ENCODE assay signal across 21 cellular contexts in genomic region chr11:44551456-44552139, GRCh38. TPM values are rescaled to one million over a fixed set of nuclear protein-coding genes. Genes with fewer than 3 reads are reported as not detected.
DNase-seq lines count a peak whose midpoint lies in the region; FAIRE-seq and TF ChIP-seq lines count a peak whose summit lies in the region.
"Had no signal": no experiment of that assay in that cellular context is flagged by ENCODE, and none has a peak within 500 bp of the region (broad histone marks: within the 10 kb centered on the region; RNA-seq: fewer than 3 reads in every experiment).

No MANE protein-coding gene starts in this region.

- H3K27me3 Mint-ChIP-seq in activated naive CD4-positive, alpha-beta T cell treated with anti-CD3 and anti-CD28 coated beads, Interleukin-2, amount 10 ng/mL, durations not matched to agents 7 days and 5 days: peaks cover 5% of the 10 kb centered on the region
- H3K27me3 Mint-ChIP-seq in activated naive CD4-positive, alpha-beta T cell treated with anti-CD3 and anti-CD28 coated beads for 36 hours (ENCODE audit: low read depth): no peaks in the 10 kb centered on the region

- 96% methylated on average over 4 of the region's 4 CpGs for WGBS in mesenchymal stem cell

- no peaks in the 10 kb centered on the region for H3K79me1 ChIP-seq in mesenchymal stem cell (replicated peaks; ENCODE audit: low read length, poor library complexity, severe bottlenecking)

- no peak overlapping the region for H4K8ac ChIP-seq in mesenchymal stem cell (ENCODE audit: low read length)

- no peaks in the 10 kb centered on the region for H3K36me3 ChIP-seq in mesenchymal stem cell (ENCODE audit: control insufficient read depth in 1 of 2, insufficient read depth in 2 of 2, low read depth in 1 of 2, low read length in 2 of 2)
- no peaks in the 10 kb centered on the region for H3K36me3 ChIP-seq in A673 (ENCODE audit: insufficient read depth, low read length, poor library complexity, severe bottlenecking)
- H3K36me3 ChIP-seq: BLaER1, SJSA1 had no signal

- H2BK12ac ChIP-seq in mesenchymal stem cell (ENCODE audit: low read length in 2 of 2): no peak overlapping the region

- no peak overlapping the region for H3K18ac ChIP-seq in mesenchymal stem cell (ENCODE audit: low read depth in 1 of 2, low read length in 2 of 2)

- no peak overlapping the region for H4K91ac ChIP-seq in mesenchymal stem cell (ENCODE audit: low read length)

- H3K23ac ChIP-seq in mesenchymal stem cell (ENCODE audit: low read length in 2 of 2): no peak overlapping the region

- CTCF ChIA-PET in activated naive CD4-positive, alpha-beta T cell treated with anti-CD3 and anti-CD28 coated beads, Interleukin-2, amount 10 ng/mL, durations not matched to agents 7 days and 5 days (lab: Charles Lee): interaction anchor here (1.3 to 21.5 kb wide), 2 partner anchors 62 to 71 kb away, joined by 4 to 403 read pairs; no protein-coding TSS in a partner anchor
- CTCF ChIA-PET in activated naive CD4-positive, alpha-beta T cell treated with anti-CD3 and anti-CD28 coated beads for 36 hours (lab: Charles Lee): interaction anchor here (0.8 to 11.5 kb wide), 4 partner anchors 68 to 360 kb away, joined by 3 to 366 read pairs (median 4); no protein-coding TSS in a partner anchor
- CTCF ChIA-PET in A673 (lab: Charles Lee): no interaction called here

- no peaks in the 10 kb centered on the region for H3K4me1 Mint-ChIP-seq in activated naive CD4-positive, alpha-beta T cell treated with anti-CD3 and anti-CD28 coated beads, Interleukin-2, amount 10 ng/mL, durations not matched to agents 7 days and 5 days
- no peaks in the 10 kb centered on the region for H3K4me1 Mint-ChIP-seq in activated naive CD4-positive, alpha-beta T cell treated with anti-CD3 and anti-CD28 coated beads for 36 hours (ENCODE audit: low read depth)
- H3K4me1 Mint-ChIP-seq: GM23338 had no signal

- H3K27ac Mint-ChIP-seq in activated naive CD4-positive, alpha-beta T cell treated with anti-CD3 and anti-CD28 coated beads, Interleukin-2, amount 10 ng/mL, durations not matched to agents 7 days and 5 days: no peak overlapping the region
- H3K27ac Mint-ChIP-seq in activated naive CD4-positive, alpha-beta T cell treated with anti-CD3 and anti-CD28 coated beads for 36 hours: no peak overlapping the region
- H3K27ac Mint-ChIP-seq: CD4-positive, CD25-positive, alpha-beta regulatory T cell; GM23338; H9; HFFc6 had no signal

- no peak overlapping the region for H3K14ac ChIP-seq in mesenchymal stem cell (ENCODE audit: low read length in 2 of 2)

- no peak overlapping the region for H3K9ac ChIP-seq in mesenchymal stem cell (ENCODE audit: low read length)
- H3K9ac ChIP-seq: BLaER1, KMS-11 had no signal

- H2BK120ac ChIP-seq in mesenchymal stem cell (ENCODE audit: low read depth, low read length): no peak overlapping the region

- no peaks in the 10 kb centered on the region for H3K36me3 Mint-ChIP-seq in activated naive CD4-positive, alpha-beta T cell treated with anti-CD3 and anti-CD28 coated beads, Interleukin-2, amount 10 ng/mL, durations not matched to agents 7 days and 5 days
- no peaks in the 10 kb centered on the region for H3K36me3 Mint-ChIP-seq in activated naive CD4-positive, alpha-beta T cell treated with anti-CD3 and anti-CD28 coated beads for 36 hours (ENCODE audit: low read depth)

- H2AK5ac ChIP-seq in mesenchymal stem cell (ENCODE audit: low read length, severe bottlenecking): no peak overlapping the region

- intact Hi-C loops in activated naive CD4-positive, alpha-beta T cell treated with anti-CD3 and anti-CD28 coated beads for 36 hours (cut with micrococcal nuclease): no loop called here
- intact Hi-C loops in A673 (cut with micrococcal nuclease; ENCODE audit: unreplicated experiment) (no loop called here), posterior cingulate gyrus (cut with DNase I) (no loop called here)

- TF ChIP-seq CTCF in A673 (conservative IDR thresholded peaks at IDR 0.05; ENCODE audit: low read depth, low read length): no peak

- H3K9me3 ChIP-seq in mesenchymal stem cell (ENCODE audit: control insufficient read depth, low read length) (peaks cover 14% of the 10 kb centered on the region), A673 (ENCODE audit: low read depth, low read length, poor library complexity, severe bottlenecking) (no peaks in the 10 kb centered on the region)

- H2BK5ac ChIP-seq in mesenchymal stem cell (ENCODE audit: low read depth, low read length, poor library complexity, severe bottlenecking): no peak overlapping the region

- H3K4ac ChIP-seq in mesenchymal stem cell (ENCODE audit: low read depth in 1 of 2, low read length in 2 of 2): no peak overlapping the region

- no peaks in the 10 kb centered on the region for H3K9me3 Mint-ChIP-seq in activated naive CD4-positive, alpha-beta T cell treated with anti-CD3 and anti-CD28 coated beads, Interleukin-2, amount 10 ng/mL, durations not matched to agents 7 days and 5 days
- no peaks in the 10 kb centered on the region for H3K9me3 Mint-ChIP-seq in activated naive CD4-positive, alpha-beta T cell treated with anti-CD3 and anti-CD28 coated beads for 36 hours
- H3K9me3 Mint-ChIP-seq: HFFc6 had no signal

- no TSS peak for BruUV-seq in A673 (replicated peaks; lab: Mats Ljungman, UMichigan)

- POLR2A ChIA-PET in A673 (lab: Charles Lee; ENCODE audit: low non-redundant PET): no interaction called here

- no peak overlapping the region for H3K4me3 Mint-ChIP-seq in activated naive CD4-positive, alpha-beta T cell treated with anti-CD3 and anti-CD28 coated beads, Interleukin-2, amount 10 ng/mL, durations not matched to agents 7 days and 5 days
- H3K4me3 Mint-ChIP-seq in activated naive CD4-positive, alpha-beta T cell treated with anti-CD3 and anti-CD28 coated beads for 36 hours: no peak overlapping the region
- H3K4me3 Mint-ChIP-seq: CD4-positive, CD25-positive, alpha-beta regulatory T cell; GM23338; H9; HFFc6 had no signal

- H3K27ac ChIP-seq in mesenchymal stem cell (ENCODE audit: low read length, poor library complexity, severe bottlenecking) (no peak overlapping the region), A673 (ENCODE audit: low read depth, low read length, poor library complexity, severe bottlenecking) (no peak overlapping the region)
- H3K27ac ChIP-seq: BLaER1, KMS-11, SJSA1 had no signal

- FAIRE-seq in HTR-8/SVneo (lab: Jason Lieb, UNC) (peak; percentile 74), urothelium cell line (lab: Jason Lieb, UNC) (peak; percentile 93)
- FAIRE-seq: D721Med had no signal

- peak overlapping the region; percentile 23 for H2AFZ ChIP-seq in mesenchymal stem cell (ENCODE audit: low read depth, low read length)
- H2AFZ ChIP-seq: GM23338 had no signal

- H3K27me3 ChIP-seq in mesenchymal stem cell (ENCODE audit: control insufficient read depth in 1 of 2, insufficient read depth in 1 of 2, low read length in 2 of 2): peaks cover 9 to 16% of the 10 kb centered on the region in 2 experiments
- no peaks in the 10 kb centered on the region for H3K27me3 ChIP-seq in A673 (replicated peaks; ENCODE audit: insufficient read depth, low read depth, low read length, poor library complexity)
- H3K27me3 ChIP-seq: BLaER1, SJSA1 had no signal

- peak; percentile 11 for DNase-seq in activated naive CD4-positive, alpha-beta T cell treated with anti-CD3 and anti-CD28 coated beads, Interleukin-2, amount 10 ng/mL, durations not matched to agents 7 days and 5 days
- DNase-seq in activated naive CD4-positive, alpha-beta T cell treated with anti-CD3 and anti-CD28 coated beads for 36 hours: no peak
- DNase-seq in HTR-8/SVneo (ENCODE audit: insufficient read length, low spot score): no peak
- DNase-seq in mesenchymal stem cell: no peak
- DNase-seq in urothelium cell line (ENCODE audit: low spot score): no peak
- no peak for DNase-seq in A673 (ENCODE audit: low spot score)
- no peak for DNase-seq in posterior cingulate gyrus
- DNase-seq: CD4-positive, CD25-positive, alpha-beta regulatory T cell; H9; HFFc6; IMR-90; MM.1S; NCI-H2029; NCI-H69; Right ventricle myocardium superior; RPMI8226 had no signal

- H3K4me3 ChIP-seq in mesenchymal stem cell (ENCODE audit: insufficient read depth in 1 of 2, low read depth in 1 of 2, low read length in 2 of 2): no peak overlapping the region
- H3K4me3 ChIP-seq in A673 (ENCODE audit: low read depth, low read length, poor library complexity, severe bottlenecking): no peak overlapping the region
- H3K4me3 ChIP-seq: BLaER1, GM23338, SJSA1 had no signal

- H3K4me1 ChIP-seq in mesenchymal stem cell (ENCODE audit: control insufficient read depth, insufficient read depth, low read depth, low read length) (no peaks in the 10 kb centered on the region), A673 (ENCODE audit: insufficient read depth, low read length, poor library complexity, severe bottlenecking) (no peaks in the 10 kb centered on the region)
- H3K4me1 ChIP-seq: SJSA1 had no signal

- no peak overlapping the region for H2BK15ac ChIP-seq in mesenchymal stem cell (ENCODE audit: low read depth, poor library complexity, severe bottlenecking)

- H3K4me2 ChIP-seq in mesenchymal stem cell (ENCODE audit: low read length, poor library complexity, severe bottlenecking): no peak overlapping the region
- H3K4me2 ChIP-seq: BLaER1, GM23338, KMS-11 had no signal

RNA-seq across cellular contexts. Expression of gene CD82, which starts 13.9 kb away (rescaled TPM):
- 100 to 1,000 TPM; 140 to 141 TPM for total RNA-seq in activated naive CD4-positive, alpha-beta T cell treated with anti-CD3 and anti-CD28 coated beads for 36 hours
- 196 TPM for polyA plus RNA-seq in mesenchymal stem cell (2013, experiment 1 of 2)
- 194 TPM for polyA plus RNA-seq in mesenchymal stem cell (2013, experiment 2 of 2)
- total RNA-seq in A673 (2021): 8.2 and 16.0 TPM in 2 replicates
